In genomic region chr3:18681946-18682345, GRCh38 we compare ENCODE assay signal across 19 cellular contexts.
DNase-seq lines count a peak whose midpoint lies in the region.
"Had no signal": no experiment of that assay in that cellular context is flagged by ENCODE, and none has a peak within 500 bp of the region (broad histone marks: within the 10 kb centered on the region; RNA-seq: fewer than 3 reads in every experiment).

No MANE protein-coding gene starts in this region.

- DNase-seq in activated CD4-positive, alpha-beta T cell treated with anti-CD3 and anti-CD28 coated beads, Interleukin-2, amount 10 ng/mL, durations not matched to agents 7 days and 5 days, result no peak
- DNase-seq in activated CD4-positive, alpha-beta T cell treated with anti-CD3 and anti-CD28 coated beads, Interleukin-2, amount 50 U/mL, for 4 hours, result no peak
- DNase-seq in stimulated activated CD4-positive, alpha-beta T cell treated with anti-CD3 and anti-CD28 coated beads, Interleukin-1b, Interleukin-23, amount 100 ng/mL, for 48 hours, result peak; percentile 19
- DNase-seq in stimulated activated CD4-positive, alpha-beta T cell treated with anti-CD3 and anti-CD28 coated beads, Interleukin-15, amount 100 ng/mL, for 24 hours, result no peak
- no peak for DNase-seq in activated T-helper 2 cell treated with anti-CD3 and anti-CD28 coated beads, Interferon-gamma antibody, Interleukin-2, Interleukin-4, amounts not matched to agents 10 μg/mL and 5 μg/mL and 100 μg/mL, durations not matched to agents 14 hours and 24 hours and 36 hours (ENCODE audit: low spot score)
- DNase-seq in COLO668 (lab: John Stamatoyannopoulos, UW; ENCODE audit: unreplicated experiment), result no peak
- no peak for DNase-seq in RPMI8226
- DNase-seq: BE2C, DMS153, GDM1, H7, HFFc6, NCI-H1092 treated with DMSO at 0.1 percent for 48 hours, NCI-H146, NCI-H2029 treated with DMSO at 0.1 percent for 48 hours, NCI-H2171, NCI-H526, PC-9 had no signal

- peaks cover 39% of the 10 kb centered on the region for H3K36me3 Mint-ChIP-seq in activated CD4-positive, alpha-beta T cell treated with anti-CD3 and anti-CD28 coated beads, Interleukin-2, amount 10 ng/mL, durations not matched to agents 7 days and 5 days (ENCODE audit: low read depth)
- peaks cover 37% of the 10 kb centered on the region for H3K36me3 Mint-ChIP-seq in activated T-helper 2 cell treated with anti-CD3 and anti-CD28 coated beads, Interferon-gamma antibody, Interleukin-2, Interleukin-4, amounts not matched to agents 10 μg/mL and 5 μg/mL and 100 μg/mL, durations not matched to agents 14 hours and 24 hours and 36 hours (ENCODE audit: low read depth)

- H3K4me1 Mint-ChIP-seq in activated CD4-positive, alpha-beta T cell treated with anti-CD3 and anti-CD28 coated beads, Interleukin-2, amount 10 ng/mL, durations not matched to agents 7 days and 5 days, result peaks cover 62% of the 10 kb centered on the region
- H3K4me1 Mint-ChIP-seq in activated T-helper 2 cell treated with anti-CD3 and anti-CD28 coated beads, Interferon-gamma antibody, Interleukin-2, Interleukin-4, amounts not matched to agents 10 μg/mL and 5 μg/mL and 100 μg/mL, durations not matched to agents 14 hours and 24 hours and 36 hours (ENCODE audit: low read depth), result peaks cover 62% of the 10 kb centered on the region

- H3K27me3 Mint-ChIP-seq in activated CD4-positive, alpha-beta T cell treated with anti-CD3 and anti-CD28 coated beads, Interleukin-2, amount 10 ng/mL, durations not matched to agents 7 days and 5 days, result no peaks in the 10 kb centered on the region
- H3K27me3 Mint-ChIP-seq in activated T-helper 2 cell treated with anti-CD3 and anti-CD28 coated beads, Interferon-gamma antibody, Interleukin-2, Interleukin-4, amounts not matched to agents 10 μg/mL and 5 μg/mL and 100 μg/mL, durations not matched to agents 14 hours and 24 hours and 36 hours (ENCODE audit: low read depth), result no peaks in the 10 kb centered on the region
- H3K27me3 Mint-ChIP-seq: CD4-positive, CD25-positive, alpha-beta regulatory T cell had no signal

- peaks cover 27% of the 10 kb centered on the region for H3K9me3 Mint-ChIP-seq in activated CD4-positive, alpha-beta T cell treated with anti-CD3 and anti-CD28 coated beads, Interleukin-2, amount 10 ng/mL, durations not matched to agents 7 days and 5 days
- H3K9me3 Mint-ChIP-seq in activated T-helper 2 cell treated with anti-CD3 and anti-CD28 coated beads, Interferon-gamma antibody, Interleukin-2, Interleukin-4, amounts not matched to agents 10 μg/mL and 5 μg/mL and 100 μg/mL, durations not matched to agents 14 hours and 24 hours and 36 hours, result peaks cover 18% of the 10 kb centered on the region
- H3K9me3 Mint-ChIP-seq: CD4-positive, CD25-positive, alpha-beta regulatory T cell had no signal

- CTCF ChIA-PET in activated CD4-positive, alpha-beta T cell treated with anti-CD3 and anti-CD28 coated beads, Interleukin-2, amount 10 ng/mL, durations not matched to agents 7 days and 5 days (lab: Charles Lee), result interaction anchor here (1.4 kb wide), 1 partner anchor 15 kb away, joined by 4 read pairs; no protein-coding TSS in a partner anchor

- no peak overlapping the region for H3K4me3 Mint-ChIP-seq in activated CD4-positive, alpha-beta T cell treated with anti-CD3 and anti-CD28 coated beads, Interleukin-2, amount 10 ng/mL, durations not matched to agents 7 days and 5 days
- no peak overlapping the region for H3K4me3 Mint-ChIP-seq in activated T-helper 2 cell treated with anti-CD3 and anti-CD28 coated beads, Interferon-gamma antibody, Interleukin-2, Interleukin-4, amounts not matched to agents 10 μg/mL and 5 μg/mL and 100 μg/mL, durations not matched to agents 14 hours and 24 hours and 36 hours (ENCODE audit: low read depth)
- H3K4me3 Mint-ChIP-seq: CD4-positive, CD25-positive, alpha-beta regulatory T cell; HFFc6 had no signal

- POLR2A ChIA-PET in activated CD4-positive, alpha-beta T cell treated with anti-CD3 and anti-CD28 coated beads, Interleukin-2, amount 10 ng/mL, durations not matched to agents 7 days and 5 days (lab: Charles Lee), result no interaction called here

- H3K27ac Mint-ChIP-seq in activated CD4-positive, alpha-beta T cell treated with anti-CD3 and anti-CD28 coated beads, Interleukin-2, amount 10 ng/mL, durations not matched to agents 7 days and 5 days, result peak overlapping the region; percentile 79
- H3K27ac Mint-ChIP-seq in activated T-helper 2 cell treated with anti-CD3 and anti-CD28 coated beads, Interferon-gamma antibody, Interleukin-2, Interleukin-4, amounts not matched to agents 10 μg/mL and 5 μg/mL and 100 μg/mL, durations not matched to agents 14 hours and 24 hours and 36 hours, result peak overlapping the region; percentile 70
- H3K27ac Mint-ChIP-seq: HFFc6 had no signal

- intact Hi-C loops in activated T-helper 2 cell treated with anti-CD3 and anti-CD28 coated beads, Interferon-gamma antibody, Interleukin-2, Interleukin-4, amounts not matched to agents 10 μg/mL and 5 μg/mL and 100 μg/mL, durations not matched to agents 14 hours and 24 hours and 36 hours (cut with micrococcal nuclease), result loop anchor here (1.0 kb wide), 1 partner anchor 306 kb away; no protein-coding TSS in a partner anchor
